ENCODE assay signal across 21 cellular contexts in genomic region chr5:80747922-80748321, GRCh38.
A peak's percentile ranks its signal among the peaks of the same experiment; 100 is the strongest.
DNase-seq lines count a peak whose midpoint lies in the region; ATAC-seq and TF ChIP-seq lines count a peak whose summit lies in the region.
"Had no signal": no experiment of that assay in that cellular context is flagged by ENCODE, and none has a peak within 500 bp of the region (broad histone marks: within the 10 kb centered on the region; RNA-seq: fewer than 3 reads in every experiment).

No MANE protein-coding gene starts in this region.

- H3K4me1 Mint-ChIP-seq in Calu3 (ENCODE audit: low read depth, unreplicated experiment): no peaks in the 10 kb centered on the region

- H3K4me3 ChIP-seq in HAP-1 (no peak overlapping the region), lower lobe of right lung (no peak overlapping the region)
- H3K4me3 ChIP-seq: A549, Peyer's patch, SJCRH30 had no signal

- no peaks in the 10 kb centered on the region for H3K36me3 Mint-ChIP-seq in Calu3 (ENCODE audit: insufficient read depth, unreplicated experiment)

- TF ChIP-seq CTCF in Calu3 (IDR thresholded peaks at IDR 0.05; ENCODE audit: unreplicated experiment) (no peak), lower lobe of right lung (IDR thresholded peaks at IDR 0.05) (no peak)

- no peak overlapping the region for H3K4me3 Mint-ChIP-seq in Calu3 (ENCODE audit: low read depth, unreplicated experiment)

- H3K9me3 ChIP-seq in HAP-1 (no peaks in the 10 kb centered on the region), lower lobe of right lung (no peaks in the 10 kb centered on the region)
- H3K9me3 ChIP-seq: A549, BE2C, Peyer's patch had no signal

- CTCF ChIA-PET in Calu3 (lab: Charles Lee): no interaction called here

- DNase-seq in DMS53 (lab: John Stamatoyannopoulos, UW) (peak; percentile 94), HAP-1 (ENCODE audit: low spot score in 2 of 2) (peak; percentile 36 to 99), NCI-H69 (lab: John Stamatoyannopoulos, UW) (peak; percentile 63), iPS-NIHi11 (ENCODE audit: low spot score) (peak; percentile 21), mucosa of gallbladder (ENCODE audit: low spot score) (no peak), Calu3 (no peak), lower lobe of right lung (no peak)
- DNase-seq: BE2C, IMR-90, NCI-H1092 treated with DMSO at 0.1 percent for 48 hours, NCI-H1436 treated with DMSO at 0.1 percent for 48 hours, NCI-H2029 treated with DMSO at 0.1 percent for 48 hours, NCI-H510A, NCI-H748 treated with DMSO at 0.1 percent for 48 hours, Peyer's patch, SJCRH30, T-helper 1 cell had no signal

- BruUV-seq in Calu3 (replicated peaks; lab: Mats Ljungman, UMichigan): no TSS peak

- no peaks in the 10 kb centered on the region for H3K27me3 Mint-ChIP-seq in Calu3 (ENCODE audit: unreplicated experiment)

- H3K36me3 ChIP-seq in HAP-1 (replicated peaks): 0 out of 2 replicates have a peak, but pooled peaks cover 7% of the 10 kb centered on the region
- H3K36me3 ChIP-seq in lower lobe of right lung: peaks cover 32% of the 10 kb centered on the region

- H3K27me3 ChIP-seq in HAP-1 (ENCODE audit: low read depth) (no peaks in the 10 kb centered on the region), lower lobe of right lung (ENCODE audit: low read depth) (no peaks in the 10 kb centered on the region)
- H3K27me3 ChIP-seq: BE2C, Peyer's patch, SJCRH30 had no signal

- in situ Hi-C loops in HAP-1 (cut with MboI; ENCODE audit: low sequenced_read_pairs): no loop called here

- H3K27ac ChIP-seq in lower lobe of right lung: no peak overlapping the region
- H3K27ac ChIP-seq: A549, HL-60, KMS-11, Peyer's patch, SJCRH30 had no signal

- intact Hi-C loops in Calu3 (cut with micrococcal nuclease; ENCODE audit: unreplicated experiment): no loop called here
- intact Hi-C loops in lower lobe of right lung (cut with DNase I): no loop called here

- H3K4me1 ChIP-seq in HAP-1 (peaks cover 17% of the 10 kb centered on the region), lower lobe of right lung (no peaks in the 10 kb centered on the region)
- H3K4me1 ChIP-seq: A549, BE2C, Peyer's patch had no signal

- no peaks in the 10 kb centered on the region for H3K9me3 Mint-ChIP-seq in Calu3 (ENCODE audit: low read depth, unreplicated experiment)

- no peak overlapping the region for H3K27ac Mint-ChIP-seq in Calu3 (ENCODE audit: unreplicated experiment)

- ATAC-seq in GM18861 (IDR thresholded peaks at IDR 0.05; ENCODE audit: unreplicated experiment) (no peak), lower lobe of right lung (no peak)
- ATAC-seq: A549 had no signal

Comparison
In these comparisons a context has a peak if more than half of its experiments do, and no peak if none do; other contexts are left out.
1. DNase-seq: peak in DMS53 (single experiment), HAP-1 (2 of 2), NCI-H69 (single experiment) and iPS-NIHi11 (single experiment); none in mucosa of gallbladder (single experiment), Calu3 (single experiment) and lower lobe of right lung (single experiment).